In genomic region chr19:15570420-15570819, GRCh38 we compare ENCODE assay signal across 11 cellular contexts. TPM values are rescaled to one million over a fixed set of nuclear protein-coding genes. Genes with fewer than 3 reads are reported as not detected.
"Had no signal": no experiment of that assay in that cellular context is flagged by ENCODE, and none has a peak within 500 bp of the region (broad histone marks: within the 10 kb centered on the region; RNA-seq: fewer than 3 reads in every experiment).

No MANE protein-coding gene starts in this region.

- FAIRE-seq: H54, HTR-8/SVneo had no signal

- H3K27ac ChIP-seq: GM23248, KMS-11 had no signal

- H3K9ac ChIP-seq: GM23248, KMS-11 had no signal

- DNase-seq: GM23248, GOT3, H9, HCEC 1CT, IMR-90, Karpas-422, KBM-7 had no signal

- H3K4me3 ChIP-seq: GM23248 had no signal

- H3K4me2 ChIP-seq: KMS-11 had no signal

- H2AFZ ChIP-seq: GM23248 had no signal

RNA-seq across cellular contexts. Expression of gene CYP4F8, which starts 44.6 kb away (rescaled TPM):
- total RNA-seq: GM23248, H9, HT-29, IMR-90 had no signal
- polyA plus RNA-seq: GM23248, IMR-90 had no signal
